ENCODE assay signal across 17 cellular contexts in the genomic region with DNA sequence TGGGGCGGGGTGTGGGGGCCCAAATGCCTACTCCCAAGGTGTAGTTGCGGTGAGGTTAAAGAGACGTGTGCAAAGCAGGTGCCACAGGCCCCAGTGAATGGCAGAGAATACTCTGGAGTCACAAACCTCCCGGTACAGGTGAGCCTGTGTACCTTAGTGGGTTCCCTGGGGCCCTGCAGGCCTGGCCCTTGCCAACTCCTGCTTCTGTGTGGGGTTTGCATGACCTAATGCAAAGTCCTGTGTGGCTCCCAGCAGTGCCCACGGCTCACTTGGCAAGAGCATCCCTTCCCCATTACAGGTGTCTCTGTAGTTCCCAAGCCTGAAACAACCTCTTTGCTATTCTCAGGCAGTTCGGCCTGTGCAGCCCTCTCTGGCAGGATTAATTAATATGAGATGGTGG. TPM values are rescaled to one million over a fixed set of nuclear protein-coding genes. Genes with fewer than 3 reads are reported as not detected.
DNase-seq lines count a peak whose midpoint lies in the region; ATAC-seq and TF ChIP-seq lines count a peak whose summit lies in the region.
"Had no signal": no experiment of that assay in that cellular context is flagged by ENCODE, and none has a peak within 500 bp of the region (broad histone marks: within the 10 kb centered on the region; RNA-seq: fewer than 3 reads in every experiment).

No MANE protein-coding gene starts in this region.

- ATAC-seq in GM18873 (IDR thresholded peaks at IDR 0.05; ENCODE audit: low FRiP score, unreplicated experiment) = no peak
- ATAC-seq: A549, HCT116 had no signal

- peaks cover 7% of the 10 kb centered on the region for H3K4me1 Mint-ChIP-seq in MCF 10A (ENCODE audit: insufficient read depth, unreplicated experiment)
- H3K4me1 Mint-ChIP-seq: CD14-positive monocyte; CD4-positive, alpha-beta memory T cell had no signal

- no peaks in the 10 kb centered on the region for H3K27me3 ChIP-seq in breast epithelium

- TF ChIP-seq CTCF in breast epithelium (IDR thresholded peaks at IDR 0.05) = no peak
- no peak for TF ChIP-seq CTCF in MCF 10A (IDR thresholded peaks at IDR 0.05; ENCODE audit: unreplicated experiment)
- no peak for TF ChIP-seq CTCF in VCaP (conservative IDR thresholded peaks at IDR 0.05)

- intact Hi-C loops in breast epithelium (cut with DNase I; ENCODE audit: low total_unique reads) = no loop called here
- intact Hi-C loops in MCF 10A (cut with micrococcal nuclease) = no loop called here

- H3K36me3 ChIP-seq in breast epithelium = no peaks in the 10 kb centered on the region

- POLR2A ChIA-PET in MCF 10A (lab: Yijun Ruan, JAX) = no interaction called here

- CTCF ChIA-PET in MCF 10A (lab: Yijun Ruan, JAX) = no interaction called here

- no peaks in the 10 kb centered on the region for H3K36me3 Mint-ChIP-seq in MCF 10A (ENCODE audit: insufficient read depth, unreplicated experiment)
- H3K36me3 Mint-ChIP-seq: CD14-positive monocyte; CD4-positive, alpha-beta memory T cell had no signal

- no peak overlapping the region for H3K4me3 ChIP-seq in breast epithelium
- H3K4me3 ChIP-seq: A549 had no signal

- H3K4me1 ChIP-seq in breast epithelium = peaks cover 0 to 16% of the 10 kb centered on the region in 2 donors

- in situ Hi-C loops in G401 (cut with HindIII; ENCODE audit: low sequenced_read_pairs) = no loop called here

- no peak overlapping the region for H3K4me3 Mint-ChIP-seq in MCF 10A (ENCODE audit: unreplicated experiment)
- H3K4me3 Mint-ChIP-seq: CD14-positive monocyte; CD4-positive, alpha-beta memory T cell; HFFc6 had no signal

- H3K9me3 Mint-ChIP-seq in MCF 10A (ENCODE audit: unreplicated experiment) = no peaks in the 10 kb centered on the region
- H3K9me3 Mint-ChIP-seq: CD14-positive monocyte, HFFc6 had no signal

- H3K27me3 Mint-ChIP-seq in MCF 10A (ENCODE audit: insufficient read depth, unreplicated experiment) = no peaks in the 10 kb centered on the region
- H3K27me3 Mint-ChIP-seq: CD4-positive, alpha-beta memory T cell had no signal

- H3K27ac ChIP-seq in breast epithelium = peak overlapping the region; percentile 25 to 79
- peak overlapping the region; percentile 100 for H3K27ac ChIP-seq in VCaP
- H3K27ac ChIP-seq: HL-60 had no signal

- BruUV-seq in MCF 10A (replicated peaks; lab: Mats Ljungman, UMichigan) = no TSS peak

- H3K27ac Mint-ChIP-seq in MCF 10A (ENCODE audit: low read depth, unreplicated experiment) = no peak overlapping the region
- H3K27ac Mint-ChIP-seq: CD14-positive monocyte; CD4-positive, alpha-beta memory T cell; HFFc6 had no signal

- TF ChIP-seq POLR2A in breast epithelium (IDR thresholded peaks at IDR 0.05) = no peak

- H3K9me3 ChIP-seq in breast epithelium = no peaks in the 10 kb centered on the region
- H3K9me3 ChIP-seq: A549 had no signal

- DNase-seq in breast epithelium (ENCODE audit: low spot score in 2 of 2) = peak in 1 of 2 donors; percentile 65
- no peak for DNase-seq in MCF 10A (ENCODE audit: unreplicated experiment)
- DNase-seq in G401 (ENCODE audit: low spot score) = peak; percentile 45
- no peak for DNase-seq in NCI-H2227 treated with DMSO at 0.1 percent for 48 hours (lab: John Stamatoyannopoulos, UW)
- no peak for DNase-seq in NCI-H748 treated with DMSO at 0.1 percent for 48 hours (lab: John Stamatoyannopoulos, UW)
- DNase-seq: AML-193; Calu3; CD4-positive, alpha-beta memory T cell; GDM1; GOT3; HFFc6 had no signal

RNA-seq across cellular contexts. Expression of gene SPDEF, which starts 17.5 kb away (rescaled TPM):
- total RNA-seq in breast epithelium (100 to 1,000 TPM in 1 of 3 donors, 10 to 100 TPM in 1, under 1 TPM in 1; 0.48 to 123 (median 89.0) TPM), MCF 10A (2022) (not detected in 2 replicates)
- 0.12 TPM in 1 of 2 replicates, not detected in the other for total RNA-seq in G401 (2014; rRNA removed; shearing (Covaris generic))
- total RNA-seq: CD4-positive, alpha-beta memory T cell; HFFc6 had no signal
